In genomic region chr7:53302511-53303246, GRCh38 we compare ENCODE assay signal across 24 cellular contexts.
DNase-seq lines count a peak whose midpoint lies in the region; ATAC-seq, FAIRE-seq and TF ChIP-seq lines count a peak whose summit lies in the region.
"Had no signal": no experiment of that assay in that cellular context is flagged by ENCODE, and none has a peak within 500 bp of the region (broad histone marks: within the 10 kb centered on the region; RNA-seq: fewer than 3 reads in every experiment).

No MANE protein-coding gene starts in this region.

- H3K4me1 ChIP-seq in H1 (replicated peaks in 1 of 4; ENCODE audit: control insufficient read depth in 3 of 4, insufficient read depth in 4 of 4, low read length in 3 of 4) (peaks cover 0 to 3% (median 0%) of the 10 kb centered on the region in 4 experiments; a peak in 1 of 7 replicates), ascending aorta (no peaks in the 10 kb centered on the region)
- H3K4me1 ChIP-seq: A549; BE2C; BLaER1 treated with 17β-estradiol and CSF1 and Interleukin-3, amounts not matched to agents 10 nM and 100 nM had no signal

- H4K5ac ChIP-seq in H1 (ENCODE audit: insufficient read length, low read depth, low read length): no peak overlapping the region

- no peak overlapping the region for H4K8ac ChIP-seq in H1 (ENCODE audit: extremely low read depth, insufficient read depth, low read length)

- no peak overlapping the region for H2BK15ac ChIP-seq in H1 (ENCODE audit: low read length)

- H4K91ac ChIP-seq in H1 (replicated peaks; ENCODE audit: insufficient read length, low read length): no peak overlapping the region

- H3K27ac ChIP-seq in H1 (ENCODE audit: low read depth, low read length) (no peak overlapping the region), ascending aorta (no peak overlapping the region)
- no peak overlapping the region for H3K27ac ChIP-seq in CD4-positive, alpha-beta T cell (ENCODE audit: low read depth, low read length)
- H3K27ac ChIP-seq: A549; BLaER1 treated with 17β-estradiol and CSF1 and Interleukin-3, amounts not matched to agents 10 nM and 100 nM had no signal

- ATAC-seq in CD4-positive, alpha-beta T cell (ENCODE audit: poor library complexity): no peak
- ATAC-seq: A549, HCT116 had no signal

- no peak for TF ChIP-seq RAD21 in H1 (IDR thresholded peaks at IDR 0.05 in 1 of 2, conservative IDR thresholded peaks at IDR 0.05 in 1 of 2; ENCODE audit: low read depth in 2 of 2, low read length in 2 of 2)

- intact Hi-C loops in CD4-positive, alpha-beta T cell (cut with DNase I, micrococcal nuclease): no loop called here
- intact Hi-C loops in ascending aorta (cut with DNase I): no loop called here

- POLR2A ChIA-PET in H1 (lab: Charles Lee; ENCODE audit: partially characterized antibody): no interaction called here
- POLR2A ChIA-PET in CD4-positive, alpha-beta T cell (lab: Charles Lee): no interaction called here

- peaks cover 22% of the 10 kb centered on the region for H3K9me3 Mint-ChIP-seq in CD4-positive, alpha-beta T cell
- H3K9me3 Mint-ChIP-seq: H9 had no signal

- H3K4ac ChIP-seq in H1 (replicated peaks; ENCODE audit: insufficient read length, low read depth, low read length): no peak overlapping the region

- DNase-seq in LHCN-M2 (ENCODE audit: low read depth): peak; percentile 33
- DNase-seq in H1 (ENCODE audit: low read depth in 1 of 2, low spot score in 2 of 2): no peak
- DNase-seq in myocyte (ENCODE audit: low read depth): peak; percentile 3
- DNase-seq in CD4-positive, alpha-beta T cell: no peak
- DNase-seq in activated CD8-positive, alpha-beta memory T cell treated with anti-CD3 and anti-CD28 coated beads, Interleukin-2, amount 50 U/mL, for 4 hours: no peak
- DNase-seq in NCI-H2171 treated with DMSO at 0.1 percent for 48 hours (lab: John Stamatoyannopoulos, UW): no peak
- no peak for DNase-seq in ascending aorta (ENCODE audit: low spot score in 2 of 2)
- DNase-seq: 8988T; ACHN; AML-193; BE2C; Calu3; CD4-positive, alpha-beta memory T cell; COR-L47; DMS53; DMS79 treated with DMSO at 0.1 percent for 48 hours; GF-D8; H9 had no signal

- H2AFZ ChIP-seq in H1 (ENCODE audit: low read length): no peak overlapping the region

- H3K23me2 ChIP-seq in H1 (ENCODE audit: low read depth, low read length): no peaks in the 10 kb centered on the region

- no peaks in the 10 kb centered on the region for H3K27me3 ChIP-seq in H1 (replicated peaks in 1 of 4; ENCODE audit: control insufficient read depth in 3 of 4, extremely low read depth in 1 of 4, insufficient read depth in 3 of 4, low read length in 3 of 4)
- H3K27me3 ChIP-seq in CD4-positive, alpha-beta T cell (ENCODE audit: control insufficient read depth, insufficient read depth, low read length): no peaks in the 10 kb centered on the region
- H3K27me3 ChIP-seq in ascending aorta: no peaks in the 10 kb centered on the region
- H3K27me3 ChIP-seq: BE2C; BLaER1 treated with 17β-estradiol and CSF1 and Interleukin-3, amounts not matched to agents 10 nM and 100 nM had no signal

- H3K79me1 ChIP-seq in H1 (ENCODE audit: low read depth, low read length): no peaks in the 10 kb centered on the region

- H3K23ac ChIP-seq in H1 (ENCODE audit: insufficient read length): no peak overlapping the region

- H2BK12ac ChIP-seq in H1 (ENCODE audit: low read depth, low read length): no peak overlapping the region

- TF ChIP-seq EP300 in H1 (IDR thresholded peaks at IDR 0.05; ENCODE audit: borderline replicate concordance in 1 of 2, low read depth in 2 of 2, low read length in 2 of 2): no peak

- no peak for FAIRE-seq in H1 (lab: Jason Lieb, UNC)
- FAIRE-seq: A549, GM12891, GM18507 had no signal

- no peak overlapping the region for H3K18ac ChIP-seq in H1 (ENCODE audit: extremely low read depth, low read length)

- no peak overlapping the region for H2BK20ac ChIP-seq in H1 (ENCODE audit: low read length)

- H3K4me1 Mint-ChIP-seq in CD4-positive, alpha-beta T cell (ENCODE audit: low read depth): no peaks in the 10 kb centered on the region
- H3K4me1 Mint-ChIP-seq: CD14-positive monocyte; CD4-positive, alpha-beta memory T cell had no signal

- no peak overlapping the region for H3K56ac ChIP-seq in H1 (replicated peaks; ENCODE audit: insufficient read length, low read depth, low read length)

- CTCF ChIA-PET in H1 (lab: Charles Lee; ENCODE audit: partially characterized antibody): no interaction called here
- CTCF ChIA-PET in CD4-positive, alpha-beta T cell (lab: Charles Lee): no interaction called here

- no peak overlapping the region for H3K4me3 Mint-ChIP-seq in CD4-positive, alpha-beta T cell
- H3K4me3 Mint-ChIP-seq: CD14-positive monocyte; CD4-positive, alpha-beta memory T cell; H9 had no signal

- no peak overlapping the region for H3K27ac Mint-ChIP-seq in CD4-positive, alpha-beta T cell
- H3K27ac Mint-ChIP-seq: CD4-positive, alpha-beta memory T cell had no signal

- no peaks in the 10 kb centered on the region for H3K27me3 Mint-ChIP-seq in CD4-positive, alpha-beta T cell
- H3K27me3 Mint-ChIP-seq: CD4-positive, alpha-beta memory T cell had no signal

- H3K36me3 ChIP-seq in H1 (ENCODE audit: control insufficient read depth in 2 of 4, insufficient read depth in 4 of 4, low read length in 3 of 4): no peaks in the 10 kb centered on the region
- H3K36me3 ChIP-seq in ascending aorta: no peaks in the 10 kb centered on the region
- H3K36me3 ChIP-seq: BE2C; BLaER1 treated with 17β-estradiol and CSF1 and Interleukin-3, amounts not matched to agents 10 nM and 100 nM had no signal

- no peak overlapping the region for H2BK5ac ChIP-seq in H1 (ENCODE audit: low read depth, low read length)

- no peaks in the 10 kb centered on the region for H3K9me3 ChIP-seq in H1 (ENCODE audit: insufficient read depth in 2 of 2, low read depth in 1 of 2, low read length in 1 of 2)
- H3K9me3 ChIP-seq in CD4-positive, alpha-beta T cell (ENCODE audit: control insufficient read depth, low read length): peaks cover 3% of the 10 kb centered on the region
- H3K9me3 ChIP-seq in ascending aorta: no peaks in the 10 kb centered on the region
- H3K9me3 ChIP-seq: A549; BE2C; BLaER1 treated with 17β-estradiol and CSF1 and Interleukin-3, amounts not matched to agents 10 nM and 100 nM had no signal

- no peak overlapping the region for H2AK5ac ChIP-seq in H1 (ENCODE audit: low read depth, low read length)

- no peaks in the 10 kb centered on the region for H3K79me2 ChIP-seq in H1 (ENCODE audit: control insufficient read depth in 1 of 2, insufficient read depth in 2 of 2, low read length in 2 of 2)

- no peak overlapping the region for H3K4me2 ChIP-seq in H1 (ENCODE audit: insufficient read depth in 1 of 2, low read depth in 2 of 2, low read length in 2 of 2)
- H3K4me2 ChIP-seq: A549; BLaER1 treated with 17β-estradiol and CSF1 and Interleukin-3, amounts not matched to agents 10 nM and 100 nM had no signal

- H3K36me3 Mint-ChIP-seq in CD4-positive, alpha-beta T cell (ENCODE audit: low read depth): no peaks in the 10 kb centered on the region
- H3K36me3 Mint-ChIP-seq: CD14-positive monocyte; CD4-positive, alpha-beta memory T cell had no signal

- H3K9ac ChIP-seq in H1 (replicated peaks in 1 of 4; ENCODE audit: extremely low read depth in 1 of 4, low read depth in 3 of 4, low read length in 3 of 4): no peak overlapping the region
- H3K9ac ChIP-seq: BLaER1 treated with 17β-estradiol and CSF1 and Interleukin-3, amounts not matched to agents 10 nM and 100 nM had no signal

- H3K4me3 ChIP-seq in H1 (ENCODE audit: extremely low read depth in 1 of 4, insufficient read depth in 2 of 4, low read depth in 3 of 4, low read length in 4 of 4): no peak overlapping the region
- H3K4me3 ChIP-seq in ascending aorta: no peak overlapping the region
- H3K4me3 ChIP-seq: A549; BLaER1 treated with 17β-estradiol and CSF1 and Interleukin-3, amounts not matched to agents 10 nM and 100 nM had no signal

- WGBS in H1 (ENCODE audit: extremely low coverage in 1 of 2, insufficient coverage in 1 of 2, insufficient read length in 1 of 2, insufficient replicate concordance in 2 of 2, low coverage in 1 of 2, low lambda C conversion rate in 2 of 2, missing lambda C conversion rate in 1 of 2), 2 experiments: 77% methylated on average over 4 of the region's 4 CpGs; no CpG with 5 or more reads in 1 of the 2 experiments

- no peak for TF ChIP-seq POLR2A in H1 (IDR thresholded peaks at IDR 0.05; ENCODE audit: control extremely low read depth in 1 of 2, low read depth in 2 of 2, low read length in 2 of 2)

- H2BK120ac ChIP-seq in H1 (replicated peaks; ENCODE audit: low read depth, low read length): no peak overlapping the region

- no peak overlapping the region for H3K14ac ChIP-seq in H1 (ENCODE audit: insufficient read length)

- TF ChIP-seq CTCF in H1 (IDR thresholded peaks at IDR 0.05; ENCODE audit: control extremely low read depth in 1 of 3, insufficient read depth in 1 of 3, low read depth in 1 of 3, low read length in 3 of 3) (no peak), ascending aorta (IDR thresholded peaks at IDR 0.05) (no peak)
- no peak for TF ChIP-seq CTCF in CD4-positive, alpha-beta T cell (IDR thresholded peaks at IDR 0.05)

- no peaks in the 10 kb centered on the region for H4K20me1 ChIP-seq in H1 (replicated peaks in 1 of 2; ENCODE audit: control insufficient read depth in 1 of 2, insufficient read depth in 2 of 2, low read length in 2 of 2)
- H4K20me1 ChIP-seq: BLaER1 treated with 17β-estradiol and CSF1 and Interleukin-3, amounts not matched to agents 10 nM and 100 nM had no signal

TF ChIP-seq in H1, 55 proteins besides CTCF, POLR2A, EP300 and RAD21:
- TF ChIP-seq GABPA (IDR thresholded peaks at IDR 0.05; ENCODE audit: borderline replicate concordance, insufficient read depth, low read length) (no peak), KDM4A (IDR thresholded peaks at IDR 0.05; ENCODE audit: low read depth, low read length, severe bottlenecking) (no peak), CEBPB (IDR thresholded peaks at IDR 0.05; ENCODE audit: low read depth, low read length) (peak; percentile 54; the same call in 1 of the 2 replicates), CHD2 (IDR thresholded peaks at IDR 0.05; ENCODE audit: low read length) (no peak), CBX5 (IDR thresholded peaks at IDR 0.05; ENCODE audit: low read depth, low read length) (no peak)
TF ChIP-seq in H1: peak in this region for 1.

Comparison
In these comparisons a context has a peak if more than half of its experiments do, and no peak if none do; other contexts are left out.
1. DNase-seq: peak in LHCN-M2 (single experiment) and myocyte (single experiment); none in H1 (0 of 2), CD4-positive, alpha-beta T cell (0 of 10), activated CD8-positive, alpha-beta memory T cell treated with anti-CD3 and anti-CD28 coated beads, Interleukin-2, amount 50 U/mL, for 4 hours (single experiment), NCI-H2171 treated with DMSO at 0.1 percent for 48 hours (single experiment) and ascending aorta (0 of 2).